Comparison of ENCODE assay signal across 1 cellular context in the genomic region with DNA sequence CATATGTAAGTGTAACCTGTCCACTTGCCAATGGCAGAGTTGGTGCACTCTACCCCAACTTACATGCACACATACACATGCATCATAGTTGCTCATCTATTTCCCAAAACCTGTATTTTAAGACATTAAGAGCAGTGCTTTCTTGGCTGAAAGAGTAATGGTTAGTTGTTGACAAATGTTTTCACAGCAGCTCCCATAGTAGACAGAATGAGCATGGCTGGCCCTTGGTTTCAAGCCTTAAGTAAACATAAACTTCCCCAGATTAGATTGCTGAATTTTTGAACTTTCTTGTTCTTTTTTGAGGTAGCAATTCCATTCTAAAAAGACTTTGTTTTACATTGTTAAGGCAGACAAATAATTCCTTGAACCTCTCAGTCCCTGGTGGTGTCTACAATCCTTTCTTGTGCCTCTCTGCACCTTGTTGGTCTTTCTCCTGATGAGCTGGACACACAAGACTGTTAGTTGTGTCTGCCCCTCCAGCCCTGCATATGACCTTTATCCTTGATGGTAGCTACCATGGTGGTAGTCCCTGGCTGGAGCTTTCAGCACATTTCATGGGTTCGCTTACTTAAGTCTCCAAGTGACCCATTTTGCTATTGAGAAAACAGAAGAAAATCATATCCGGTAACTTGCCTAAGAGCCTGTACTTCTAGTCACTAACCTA.
TF ChIP-seq lines count a peak whose summit lies in the region.

No MANE protein-coding gene starts in this region.

TF ChIP-seq in GM23338, 12 proteins besides CTCF, POLR2A, EP300 and RAD21 (continued from another document):
- TF ChIP-seq, protein P1, sequence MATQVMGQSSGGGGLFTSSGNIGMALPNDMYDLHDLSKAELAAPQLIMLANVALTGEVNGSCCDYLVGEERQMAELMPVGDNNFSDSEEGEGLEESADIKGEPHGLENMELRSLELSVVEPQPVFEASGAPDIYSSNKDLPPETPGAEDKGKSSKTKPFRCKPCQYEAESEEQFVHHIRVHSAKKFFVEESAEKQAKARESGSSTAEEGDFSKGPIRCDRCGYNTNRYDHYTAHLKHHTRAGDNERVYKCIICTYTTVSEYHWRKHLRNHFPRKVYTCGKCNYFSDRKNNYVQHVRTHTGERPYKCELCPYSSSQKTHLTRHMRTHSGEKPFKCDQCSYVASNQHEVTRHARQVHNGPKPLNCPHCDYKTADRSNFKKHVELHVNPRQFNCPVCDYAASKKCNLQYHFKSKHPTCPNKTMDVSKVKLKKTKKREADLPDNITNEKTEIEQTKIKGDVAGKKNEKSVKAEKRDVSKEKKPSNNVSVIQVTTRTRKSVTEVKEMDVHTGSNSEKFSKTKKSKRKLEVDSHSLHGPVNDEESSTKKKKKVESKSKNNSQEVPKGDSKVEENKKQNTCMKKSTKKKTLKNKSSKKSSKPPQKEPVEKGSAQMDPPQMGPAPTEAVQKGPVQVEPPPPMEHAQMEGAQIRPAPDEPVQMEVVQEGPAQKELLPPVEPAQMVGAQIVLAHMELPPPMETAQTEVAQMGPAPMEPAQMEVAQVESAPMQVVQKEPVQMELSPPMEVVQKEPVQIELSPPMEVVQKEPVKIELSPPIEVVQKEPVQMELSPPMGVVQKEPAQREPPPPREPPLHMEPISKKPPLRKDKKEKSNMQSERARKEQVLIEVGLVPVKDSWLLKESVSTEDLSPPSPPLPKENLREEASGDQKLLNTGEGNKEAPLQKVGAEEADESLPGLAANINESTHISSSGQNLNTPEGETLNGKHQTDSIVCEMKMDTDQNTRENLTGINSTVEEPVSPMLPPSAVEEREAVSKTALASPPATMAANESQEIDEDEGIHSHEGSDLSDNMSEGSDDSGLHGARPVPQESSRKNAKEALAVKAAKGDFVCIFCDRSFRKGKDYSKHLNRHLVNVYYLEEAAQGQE (IDR thresholded peaks at IDR 0.05; ENCODE audit: unreplicated experiment) = no peak
- TF ChIP-seq JUNB (IDR thresholded peaks at IDR 0.05; ENCODE audit: unreplicated experiment) = no peak
